In genomic region chr7:55018361-55019328, GRCh38 we compare ENCODE assay signal across 8 cellular contexts. TPM values are rescaled to one million over a fixed set of nuclear protein-coding genes. Genes with fewer than 3 reads are reported as not detected.
DNase-seq lines count a peak whose midpoint lies in the region; ATAC-seq and TF ChIP-seq lines count a peak whose summit lies in the region.

Gene EGFR (plus strand): TSS chr7:55019017. CDS start chr7:55019278, 261 bp downstream.

- no peak within 1 kb of the TSS for H2AFZ ChIP-seq in MM.1S (ENCODE audit: low read length)

- no peaks in the 10 kb centered on the region for H3F3A ChIP-seq in MM.1S (ENCODE audit: insufficient read depth, low read length)

- no peaks in the 10 kb centered on the region for H3K79me2 ChIP-seq in MM.1S (ENCODE audit: low read length)

- H3K4me2 ChIP-seq in MM.1S (ENCODE audit: low read depth, low read length) = peak within 1 kb of the TSS; percentile 49; the same call in 1 of the 2 replicates

- H3K27ac ChIP-seq in MM.1S (ENCODE audit: low read length) (no peak within 1 kb of the TSS), gastrocnemius medialis (peak within 1 kb of the TSS; percentile 90 to 95 (median 91))

- peak; percentile 80 to 88 for TF ChIP-seq POLR2A in gastrocnemius medialis (IDR thresholded peaks at IDR 0.05)

- DNase-seq in EH (ENCODE audit: low read depth) (peak; percentile 90), MM.1S (peak; percentile 14), cardiac fibroblast (ENCODE audit: low read depth in 2 of 2) (peak; percentile 78 to 86), iPS-NIHi11 (ENCODE audit: low spot score) (peak; percentile 85), gastrocnemius medialis (peak; percentile 67 to 72), middle frontal gyrus (ENCODE audit: extremely low spot score, low spot score) (no peak)

- H3K4me3 ChIP-seq in MM.1S (ENCODE audit: low read length) (peak within 1 kb of the TSS; percentile 48; the same call in 1 of the 2 replicates), cardiac fibroblast (replicated peaks in 1 of 2; ENCODE audit: low read depth in 2 of 2, low read length in 2 of 2) (peak within 1 kb of the TSS; percentile 73 to 80), gastrocnemius medialis (peak within 1 kb of the TSS; percentile 71 to 86 (median 74))

- H3K27me3 ChIP-seq in MM.1S (replicated peaks; ENCODE audit: insufficient read depth, low read length) = no peaks in the 10 kb centered on the region
- peaks cover 0 to 8% (median 5%) of the 10 kb centered on the region in 3 donors for H3K27me3 ChIP-seq in gastrocnemius medialis

- H3K36me3 ChIP-seq in MM.1S (replicated peaks; ENCODE audit: insufficient read depth, low read length) (no peaks in the 10 kb centered on the region), gastrocnemius medialis (no peaks in the 10 kb centered on the region)

- no peak within 1 kb of the TSS for H3K9ac ChIP-seq in MM.1S (ENCODE audit: low read length)

- H3K9me2 ChIP-seq in MM.1S (replicated peaks; ENCODE audit: insufficient read depth, low read length) = no peaks in the 10 kb centered on the region

- H3K9me3 ChIP-seq in MM.1S (replicated peaks; ENCODE audit: insufficient read depth, low read length) (no peaks in the 10 kb centered on the region), gastrocnemius medialis (no peaks in the 10 kb centered on the region)

- no peak for TF ChIP-seq CTCF in MM.1S (IDR thresholded peaks at IDR 0.05; ENCODE audit: low read length)
- no peak for TF ChIP-seq CTCF in cardiac fibroblast (IDR thresholded peaks at IDR 0.05; ENCODE audit: low read depth, low read length)
- peak in 1 of 5 experiments; percentile 11 for TF ChIP-seq CTCF in gastrocnemius medialis (IDR thresholded peaks at IDR 0.05 in 4 of 5, conservative IDR thresholded peaks at IDR 0.05 in 1 of 5)

- H3K4me1 ChIP-seq in MM.1S (ENCODE audit: low read length) = no peaks in the 10 kb centered on the region
- H3K4me1 ChIP-seq in gastrocnemius medialis = no peaks in the 10 kb centered on the region

- peak; percentile 57 to 58 for ATAC-seq in gastrocnemius medialis
- ATAC-seq in GM18517 (IDR thresholded peaks at IDR 0.05; ENCODE audit: unreplicated experiment) = no peak
- ATAC-seq in HG03439 (IDR thresholded peaks at IDR 0.05; ENCODE audit: unreplicated experiment) = no peak

- in situ Hi-C loops in gastrocnemius medialis (cut with MboI; ENCODE audit: low sequenced_read_pairs in 4 of 4) = loop anchor here in 2 of 4 donors (10.0 to 25.0 kb wide), 3 partner anchors 114 to 236 kb away; no protein-coding TSS in a partner anchor

- intact Hi-C loops in gastrocnemius medialis (cut with DNase I; ENCODE audit: low total_unique reads) = loop anchor here (1.0 to 5.0 kb wide), 4 partner anchors 56 to 237 kb away; no protein-coding TSS in a partner anchor

- no peaks in the 10 kb centered on the region for H4K20me1 ChIP-seq in MM.1S (ENCODE audit: insufficient read depth, low read length)

RNA-seq across cellular contexts. Expression of gene EGFR, which starts in this region (rescaled TPM):
- total RNA-seq in gastrocnemius medialis = 10 to 100 TPM; 28.0 to 34.8 (median 29.4) TPM

Comparison
In these comparisons a context has a peak if more than half of its experiments do, and no peak if none do; other contexts are left out.
1. ATAC-seq: peak in gastrocnemius medialis (2 of 2); none in GM18517 (single experiment) and HG03439 (single experiment).
2. Peak in every context shown above with its lines, with median percentiles within 50 percentile points of each other: H3K4me3 ChIP-seq.